15 cellular contexts compared by ENCODE assay signal in the genomic region with DNA sequence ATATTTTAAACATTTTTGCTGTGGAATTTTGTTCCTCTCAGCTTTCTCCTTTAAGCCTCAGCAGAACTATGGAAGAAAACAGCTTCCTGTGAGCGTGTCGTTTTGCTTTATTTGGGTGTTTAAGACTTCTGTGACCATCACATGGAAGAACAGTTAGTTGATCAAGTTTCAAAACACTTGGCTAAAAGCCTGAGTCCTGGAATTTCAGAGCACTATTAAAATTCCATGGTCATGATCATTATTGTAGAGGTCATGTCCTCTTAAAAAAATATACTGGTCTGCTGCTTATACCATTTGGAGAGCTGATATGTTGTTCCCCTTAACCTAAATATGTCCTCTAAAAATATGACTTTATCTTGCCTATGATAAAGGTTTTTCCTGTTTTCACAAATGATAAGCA. TPM values are rescaled to one million over a fixed set of nuclear protein-coding genes. Genes with fewer than 3 reads are reported as not detected.
A peak's percentile ranks its signal among the peaks of the same experiment; 100 is the strongest.
DNase-seq lines count a peak whose midpoint lies in the region; TF ChIP-seq lines count a peak whose summit lies in the region.
"Had no signal": no experiment of that assay in that cellular context is flagged by ENCODE, and none has a peak within 500 bp of the region (broad histone marks: within the 10 kb centered on the region; RNA-seq: fewer than 3 reads in every experiment).

No MANE protein-coding gene starts in this region.

- H3K27me3 ChIP-seq in hepatocyte, result no peaks in the 10 kb centered on the region
- H3K27me3 ChIP-seq: BLaER1 treated with 17β-estradiol and CSF1 and Interleukin-3, amounts not matched to agents 10 nM and 100 nM had no signal

- no peaks in the 10 kb centered on the region for H3K9me3 Mint-ChIP-seq in activated naive CD8-positive, alpha-beta T cell treated with anti-CD3 and anti-CD28 coated beads for 36 hours
- H3K9me3 Mint-ChIP-seq: activated T-cell treated with anti-CD3 and anti-CD28 coated beads, Interleukin-2, amount 50 U/mL, for 72 hours had no signal

- TF ChIP-seq CTCF in HEK293 (tag by site-specific recombination; IDR thresholded peaks at IDR 0.05), result no peak
- TF ChIP-seq CTCF in hepatocyte (IDR thresholded peaks at IDR 0.05; ENCODE audit: poor library complexity), result no peak
- TF ChIP-seq CTCF in GM20000 (IDR thresholded peaks at IDR 0.05; ENCODE audit: extremely low read depth, missing control alignments), result no peak

- CTCF ChIA-PET in HEK293 (lab: Yijun Ruan, JAX), result interaction anchor here (0.6 to 0.7 kb wide), 2 partner anchors 29 to 1231 kb away, joined by 3 read pairs; no protein-coding TSS in a partner anchor

- no peaks in the 10 kb centered on the region for H3K9me3 ChIP-seq in HEK293 (ENCODE audit: control insufficient read depth, insufficient read depth, low read depth, low read length)
- no peaks in the 10 kb centered on the region for H3K9me3 ChIP-seq in hepatocyte (ENCODE audit: low read depth)
- H3K9me3 ChIP-seq: BLaER1 treated with 17β-estradiol and CSF1 and Interleukin-3, amounts not matched to agents 10 nM and 100 nM had no signal

- no peak overlapping the region for H3K27ac ChIP-seq in HEK293 (ENCODE audit: extremely low read depth, low read depth, low read length)
- no peak overlapping the region for H3K27ac ChIP-seq in hepatocyte
- H3K27ac ChIP-seq: BLaER1 treated with 17β-estradiol and CSF1 and Interleukin-3, amounts not matched to agents 10 nM and 100 nM had no signal

- H3K4me1 ChIP-seq in HEK293 (ENCODE audit: control insufficient read depth, insufficient read depth, low read length) (peaks cover 3% of the 10 kb centered on the region; the same call in 1 of the 2 replicates), hepatocyte (ENCODE audit: insufficient read depth) (no peaks in the 10 kb centered on the region)
- H3K4me1 ChIP-seq: BLaER1 treated with 17β-estradiol and CSF1 and Interleukin-3, amounts not matched to agents 10 nM and 100 nM had no signal

- H4K20me1 ChIP-seq in hepatocyte (ENCODE audit: insufficient read depth, poor library complexity, severe bottlenecking), result no peaks in the 10 kb centered on the region
- H4K20me1 ChIP-seq: BLaER1 treated with 17β-estradiol and CSF1 and Interleukin-3, amounts not matched to agents 10 nM and 100 nM had no signal

- no peaks in the 10 kb centered on the region for H3K79me2 ChIP-seq in hepatocyte

- WGBS in hepatocyte (ENCODE audit: low lambda C conversion rate, missing lambda C conversion rate), result 36% methylated on average over 2 of the region's 2 CpGs

- no peak overlapping the region for H2AFZ ChIP-seq in hepatocyte

- no peak overlapping the region for H3K4me2 ChIP-seq in hepatocyte
- H3K4me2 ChIP-seq: BLaER1 treated with 17β-estradiol and CSF1 and Interleukin-3, amounts not matched to agents 10 nM and 100 nM had no signal

- H3K4me3 Mint-ChIP-seq in activated naive CD8-positive, alpha-beta T cell treated with anti-CD3 and anti-CD28 coated beads for 36 hours, result no peak overlapping the region
- H3K4me3 Mint-ChIP-seq: activated T-cell treated with anti-CD3 and anti-CD28 coated beads, Interleukin-2, amount 50 U/mL, for 72 hours had no signal

- H3K27me3 Mint-ChIP-seq in activated naive CD8-positive, alpha-beta T cell treated with anti-CD3 and anti-CD28 coated beads for 36 hours, result no peaks in the 10 kb centered on the region

- H3K4me3 ChIP-seq in HEK293 (ENCODE audit: low read depth, low read length) (no peak overlapping the region), hepatocyte (no peak overlapping the region)
- H3K4me3 ChIP-seq: BLaER1 treated with 17β-estradiol and CSF1 and Interleukin-3, amounts not matched to agents 10 nM and 100 nM; GM12878 had no signal

- no peaks in the 10 kb centered on the region; a peak in 1 of 3 replicates for H3K36me3 ChIP-seq in HEK293 (ENCODE audit: control insufficient read depth in 2 of 2, insufficient read depth in 1 of 2, low read length in 2 of 2)
- H3K36me3 ChIP-seq in hepatocyte (replicated peaks; ENCODE audit: insufficient read depth, low read depth), result no peaks in the 10 kb centered on the region

- POLR2A ChIA-PET in HEK293 (lab: Yijun Ruan, JAX), result interaction anchor here (0.8 to 2.9 kb wide), 4 partner anchors 12 to 29 kb away, joined by 3 to 20 read pairs (median 3); a partner anchor contains a TSS

- peaks cover 4% of the 10 kb centered on the region for H3K4me1 Mint-ChIP-seq in activated naive CD8-positive, alpha-beta T cell treated with anti-CD3 and anti-CD28 coated beads for 36 hours

- H3K36me3 Mint-ChIP-seq in activated naive CD8-positive, alpha-beta T cell treated with anti-CD3 and anti-CD28 coated beads for 36 hours, result no peaks in the 10 kb centered on the region

- no peaks in the 10 kb centered on the region for H3K9me2 ChIP-seq in hepatocyte (replicated peaks; ENCODE audit: insufficient read depth)

- DNase-seq in A172 (ENCODE audit: low spot score) (peak; percentile 90), astrocyte of the hippocampus (ENCODE audit: low read depth, low spot score) (peak; percentile 91), left kidney (ENCODE audit: low read depth, low spot score) (peak; percentile 61), hepatocyte (ENCODE audit: low spot score) (no peak), 8988T (no peak), GM20000 (ENCODE audit: low spot score) (no peak)
- no peak for DNase-seq in activated naive CD8-positive, alpha-beta T cell treated with anti-CD3 and anti-CD28 coated beads for 36 hours
- DNase-seq: activated T-cell treated with anti-CD3 and anti-CD28 coated beads, Interleukin-2, amount 50 U/mL, for 72 hours; effector CD4-positive, alpha-beta T cell; left colon; NCI-H1092 treated with DMSO at 0.1 percent for 48 hours; stimulated activated naive CD4-positive, alpha-beta T cell treated with Interleukin-2 at 50 U/mL for 16 hours had no signal

- H3K27ac Mint-ChIP-seq in activated naive CD8-positive, alpha-beta T cell treated with anti-CD3 and anti-CD28 coated beads for 36 hours, result no peak overlapping the region
- H3K27ac Mint-ChIP-seq: activated T-cell treated with anti-CD3 and anti-CD28 coated beads, Interleukin-2, amount 50 U/mL, for 72 hours had no signal

TF ChIP-seq in HEK293, 187 proteins besides CTCF, POLR2A, EP300 and RAD21 (continues in another document):
- no peak for TF ChIP-seq ZNF394 (tag by site-specific recombination; IDR thresholded peaks at IDR 0.05; ENCODE audit: borderline replicate concordance)
- no peak for TF ChIP-seq PRDM1 (tag by site-specific recombination; IDR thresholded peaks at IDR 0.05)
- TF ChIP-seq ZNF658 (tag by site-specific recombination; IDR thresholded peaks at IDR 0.05), result no peak
- TF ChIP-seq RBAK (tag by site-specific recombination; IDR thresholded peaks at IDR 0.05), result no peak
- TF ChIP-seq, protein P1, sequence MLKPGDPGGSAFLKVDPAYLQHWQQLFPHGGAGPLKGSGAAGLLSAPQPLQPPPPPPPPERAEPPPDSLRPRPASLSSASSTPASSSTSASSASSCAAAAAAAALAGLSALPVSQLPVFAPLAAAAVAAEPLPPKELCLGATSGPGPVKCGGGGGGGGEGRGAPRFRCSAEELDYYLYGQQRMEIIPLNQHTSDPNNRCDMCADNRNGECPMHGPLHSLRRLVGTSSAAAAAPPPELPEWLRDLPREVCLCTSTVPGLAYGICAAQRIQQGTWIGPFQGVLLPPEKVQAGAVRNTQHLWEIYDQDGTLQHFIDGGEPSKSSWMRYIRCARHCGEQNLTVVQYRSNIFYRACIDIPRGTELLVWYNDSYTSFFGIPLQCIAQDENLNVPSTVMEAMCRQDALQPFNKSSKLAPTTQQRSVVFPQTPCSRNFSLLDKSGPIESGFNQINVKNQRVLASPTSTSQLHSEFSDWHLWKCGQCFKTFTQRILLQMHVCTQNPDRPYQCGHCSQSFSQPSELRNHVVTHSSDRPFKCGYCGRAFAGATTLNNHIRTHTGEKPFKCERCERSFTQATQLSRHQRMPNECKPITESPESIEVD (tag by site-specific recombination; IDR thresholded peaks at IDR 0.05), result peak; percentile 82
- TF ChIP-seq ZNF544 (tag by site-specific recombination; IDR thresholded peaks at IDR 0.05), result no peak
- TF ChIP-seq ZFP41 (tag by site-specific recombination; IDR thresholded peaks at IDR 0.05; ENCODE audit: borderline replicate concordance), result no peak
- no peak for TF ChIP-seq ZNF37A (tag by site-specific recombination; IDR thresholded peaks at IDR 0.05)
- TF ChIP-seq, protein P2, sequence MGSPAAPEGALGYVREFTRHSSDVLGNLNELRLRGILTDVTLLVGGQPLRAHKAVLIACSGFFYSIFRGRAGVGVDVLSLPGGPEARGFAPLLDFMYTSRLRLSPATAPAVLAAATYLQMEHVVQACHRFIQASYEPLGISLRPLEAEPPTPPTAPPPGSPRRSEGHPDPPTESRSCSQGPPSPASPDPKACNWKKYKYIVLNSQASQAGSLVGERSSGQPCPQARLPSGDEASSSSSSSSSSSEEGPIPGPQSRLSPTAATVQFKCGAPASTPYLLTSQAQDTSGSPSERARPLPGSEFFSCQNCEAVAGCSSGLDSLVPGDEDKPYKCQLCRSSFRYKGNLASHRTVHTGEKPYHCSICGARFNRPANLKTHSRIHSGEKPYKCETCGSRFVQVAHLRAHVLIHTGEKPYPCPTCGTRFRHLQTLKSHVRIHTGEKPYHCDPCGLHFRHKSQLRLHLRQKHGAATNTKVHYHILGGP (tag by site-specific recombination; IDR thresholded peaks at IDR 0.05), result no peak
- TF ChIP-seq, protein P3, sequence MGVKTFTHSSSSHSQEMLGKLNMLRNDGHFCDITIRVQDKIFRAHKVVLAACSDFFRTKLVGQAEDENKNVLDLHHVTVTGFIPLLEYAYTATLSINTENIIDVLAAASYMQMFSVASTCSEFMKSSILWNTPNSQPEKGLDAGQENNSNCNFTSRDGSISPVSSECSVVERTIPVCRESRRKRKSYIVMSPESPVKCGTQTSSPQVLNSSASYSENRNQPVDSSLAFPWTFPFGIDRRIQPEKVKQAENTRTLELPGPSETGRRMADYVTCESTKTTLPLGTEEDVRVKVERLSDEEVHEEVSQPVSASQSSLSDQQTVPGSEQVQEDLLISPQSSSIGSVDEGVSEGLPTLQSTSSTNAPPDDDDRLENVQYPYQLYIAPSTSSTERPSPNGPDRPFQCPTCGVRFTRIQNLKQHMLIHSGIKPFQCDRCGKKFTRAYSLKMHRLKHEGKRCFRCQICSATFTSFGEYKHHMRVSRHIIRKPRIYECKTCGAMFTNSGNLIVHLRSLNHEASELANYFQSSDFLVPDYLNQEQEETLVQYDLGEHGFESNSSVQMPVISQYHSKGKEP (tag by site-specific recombination; IDR thresholded peaks at IDR 0.05), result peak; percentile 39; the same call in 1 of the 2 replicates
- no peak for TF ChIP-seq SP3 (tag by site-specific recombination; IDR thresholded peaks at IDR 0.05)
- TF ChIP-seq ZNF423 (tag by site-specific recombination; IDR thresholded peaks at IDR 0.05), result no peak
- TF ChIP-seq ZBTB8A (tag by site-specific recombination; IDR thresholded peaks at IDR 0.05), result no peak
- no peak for TF ChIP-seq ZBTB17 (tag by site-specific recombination; IDR thresholded peaks at IDR 0.05)

RNA-seq across cellular contexts. Expression of a gene that starts 12.6 kb away (rescaled TPM):
- 34.2 and 34.6 TPM in 2 replicates for total RNA-seq in A172 (2014; rRNA removed; shearing (Covaris generic))
- 10 to 100 TPM; 31.6 to 34.7 TPM for total RNA-seq in activated naive CD8-positive, alpha-beta T cell treated with anti-CD3 and anti-CD28 coated beads for 36 hours
- 28.8 and 30.9 TPM in 2 replicates for total RNA-seq in hepatocyte
- 22.9 and 26.7 TPM in 2 replicates for polyA plus RNA-seq in hepatocyte

Comparison
In these comparisons a context has a peak if more than half of its experiments do, and no peak if none do; other contexts are left out.
1. DNase-seq: peak in A172 (single experiment), astrocyte of the hippocampus (single experiment) and left kidney (single experiment); none in activated naive CD8-positive, alpha-beta T cell treated with anti-CD3 and anti-CD28 coated beads for 36 hours (single experiment), hepatocyte (single experiment), 8988T (single experiment) and GM20000 (single experiment).